Comparison of ENCODE assay signal across 11 cellular contexts in genomic region chr20:8399963-8400362, GRCh38.
DNase-seq lines count a peak whose midpoint lies in the region; ATAC-seq, FAIRE-seq and TF ChIP-seq lines count a peak whose summit lies in the region.
"Had no signal": no experiment of that assay in that cellular context is flagged by ENCODE, and none has a peak within 500 bp of the region (broad histone marks: within the 10 kb centered on the region; RNA-seq: fewer than 3 reads in every experiment).

No MANE protein-coding gene starts in this region.

- no peaks in the 10 kb centered on the region for H3K36me3 Mint-ChIP-seq in H9 (ENCODE audit: insufficient read depth in 1 of 3, low read depth in 3 of 3)

- no peak overlapping the region for H4K91ac ChIP-seq in H9 (ENCODE audit: insufficient read length, low read depth, low read length)

- H2AFZ ChIP-seq in H9 (ENCODE audit: low read length): no peak overlapping the region

- no peak overlapping the region for H3K4ac ChIP-seq in H9 (ENCODE audit: low read depth, low read length)

- TF ChIP-seq CTCF in neutrophil (IDR thresholded peaks at IDR 0.05): no peak
- TF ChIP-seq CTCF in H9 (conservative IDR thresholded peaks at IDR 0.05): no peak
- no peak for TF ChIP-seq CTCF in D721Med (IDR thresholded peaks at IDR 0.05; ENCODE audit: insufficient read depth, missing control alignments)

- no peak overlapping the region for H3K4me3 ChIP-seq in neutrophil (ENCODE audit: low read depth in 1 of 2, low read length in 1 of 2)

- DNase-seq in MV-4-11 (lab: John Stamatoyannopoulos, UW) (peak; percentile 99), H9 (no peak), D721Med (ENCODE audit: insufficient read length, low spot score) (no peak)
- DNase-seq in stimulated activated CD4-positive, alpha-beta T cell treated with anti-CD3 and anti-CD28 coated beads, Interleukin-4, amount 100 ng/mL, for 24 hours: no peak
- no peak for DNase-seq in activated CD4-positive, alpha-beta T cell treated with anti-CD3 and anti-CD28 coated beads for 48 hours
- DNase-seq: activated CD8-positive, alpha-beta memory T cell treated with anti-CD3 and anti-CD28 coated beads for 24 hours; right cardiac atrium had no signal

- H3K4me1 Mint-ChIP-seq in H9: no peaks in the 10 kb centered on the region

- no peak overlapping the region for H2BK20ac ChIP-seq in H9 (ENCODE audit: low read depth, low read length, poor library complexity, severe bottlenecking)

- no peak overlapping the region for H4K5ac ChIP-seq in H9 (ENCODE audit: insufficient read length, low read depth, low read length)

- ATAC-seq in GM19025 (IDR thresholded peaks at IDR 0.05; ENCODE audit: low read depth, unreplicated experiment): peak; percentile 97
- ATAC-seq in HG02763 (IDR thresholded peaks at IDR 0.05; ENCODE audit: unreplicated experiment): peak; percentile 98

- no peaks in the 10 kb centered on the region for H4K20me1 ChIP-seq in H9 (ENCODE audit: control insufficient read depth, insufficient read depth, insufficient read length)

- H3K27me3 Mint-ChIP-seq in H9 (ENCODE audit: low read depth): no peaks in the 10 kb centered on the region

- no peaks in the 10 kb centered on the region for H3K27me3 ChIP-seq in neutrophil
- H3K27me3 ChIP-seq in H9 (ENCODE audit: insufficient read depth, low read length): no peaks in the 10 kb centered on the region

- no peaks in the 10 kb centered on the region for H3K79me2 ChIP-seq in H9 (ENCODE audit: insufficient read depth, low read length)

- no peak overlapping the region for H3K56ac ChIP-seq in H9 (ENCODE audit: insufficient read length, low read depth, low read length)

- no peak overlapping the region for H2BK120ac ChIP-seq in H9 (ENCODE audit: low read depth, low read length, poor library complexity, severe bottlenecking)

- no peaks in the 10 kb centered on the region for H3K9me3 Mint-ChIP-seq in H9

- no peak overlapping the region for H3K27ac Mint-ChIP-seq in H9

- H3K18ac ChIP-seq in H9 (ENCODE audit: insufficient read length, low read depth, low read length): no peak overlapping the region

- no peak overlapping the region for H3K14ac ChIP-seq in H9 (ENCODE audit: insufficient read depth, low read length)

- FAIRE-seq in D721Med (lab: Jason Lieb, UNC): no peak

- no peaks in the 10 kb centered on the region for H3K36me3 ChIP-seq in neutrophil

- H3K79me1 ChIP-seq in H9 (ENCODE audit: insufficient read depth, low read depth, low read length, poor library complexity, severe bottlenecking): no peaks in the 10 kb centered on the region

- no peak overlapping the region for H2BK12ac ChIP-seq in H9 (ENCODE audit: insufficient read length, low read depth, low read length)

- no peak overlapping the region for H4K8ac ChIP-seq in H9 (replicated peaks; ENCODE audit: insufficient read length, low read depth, low read length)

- H2BK5ac ChIP-seq in H9 (ENCODE audit: insufficient read length, low read length): no peak overlapping the region

- no peak overlapping the region for H2BK15ac ChIP-seq in H9 (ENCODE audit: low read depth, low read length)

- H3T11ph ChIP-seq in H9 (ENCODE audit: low read length): no peak overlapping the region

- no peak overlapping the region for H3K23ac ChIP-seq in H9 (ENCODE audit: insufficient read length, low read depth, low read length)

- H3K27ac ChIP-seq in neutrophil (peak overlapping the region; percentile 72), H9 (ENCODE audit: insufficient read length, low read depth, low read length) (no peak overlapping the region)
- H3K27ac ChIP-seq: epithelial cell of prostate had no signal

- no peak overlapping the region for H3K4me2 ChIP-seq in H9 (ENCODE audit: insufficient read depth, insufficient read length, low read length)

- peaks cover 11 to 17% of the 10 kb centered on the region in 2 experiments for H3K4me1 ChIP-seq in neutrophil (ENCODE audit: control insufficient read depth in 1 of 2, insufficient read depth in 1 of 2, low read depth in 1 of 2, low read length in 1 of 2)
- no peaks in the 10 kb centered on the region for H3K4me1 ChIP-seq in H9 (ENCODE audit: insufficient read depth, low read length)

- H3K9ac ChIP-seq in H9 (ENCODE audit: extremely low read depth, insufficient read length, low read length): no peak overlapping the region

- H3K23me2 ChIP-seq in H9 (ENCODE audit: insufficient read length, low read depth, low read length, poor library complexity, severe bottlenecking): no peaks in the 10 kb centered on the region

- H3K9me3 ChIP-seq in neutrophil (no peaks in the 10 kb centered on the region), H9 (ENCODE audit: control insufficient read depth, low read depth, low read length) (no peaks in the 10 kb centered on the region)

- H2AK5ac ChIP-seq in H9 (ENCODE audit: insufficient read length, low read length): no peak overlapping the region

- no peak overlapping the region for H3K4me3 Mint-ChIP-seq in H9
